Comparison of ENCODE assay signal across 14 cellular contexts in genomic region chr5:7779019-7779662, GRCh38.
A peak's percentile ranks its signal among the peaks of the same experiment; 100 is the strongest.
DNase-seq lines count a peak whose midpoint lies in the region; ATAC-seq, FAIRE-seq and TF ChIP-seq lines count a peak whose summit lies in the region.
"Had no signal": no experiment of that assay in that cellular context is flagged by ENCODE, and none has a peak within 500 bp of the region (broad histone marks: within the 10 kb centered on the region; RNA-seq: fewer than 3 reads in every experiment).

No MANE protein-coding gene starts in this region.

- no peak for TF ChIP-seq CTCF in GM10266 (IDR thresholded peaks at IDR 0.05; ENCODE audit: control insufficient read depth, insufficient read depth, low read depth, missing control alignments)
- TF ChIP-seq CTCF in GM12878 (IDR thresholded peaks at IDR 0.05 in 2 of 3, conservative IDR thresholded peaks at IDR 0.05 in 1 of 3; ENCODE audit: control insufficient read depth in 2 of 3, extremely low read depth in 1 of 3, insufficient read depth in 1 of 3, low read depth in 3 of 3, low read length in 3 of 3), result no peak

- no TSS peak for BruUV-seq in GM12878 (replicated peaks; lab: Mats Ljungman, UMichigan)

- no peaks in the 10 kb centered on the region for H3K27me3 ChIP-seq in GM12878 (replicated peaks in 1 of 2; ENCODE audit: control insufficient read depth in 2 of 2, insufficient read depth in 2 of 2, low read length in 1 of 2)
- H3K27me3 ChIP-seq: brain microvascular endothelial cell had no signal

- DNase-seq in GM10266 (ENCODE audit: extremely low spot score), result peak; percentile 22
- DNase-seq in HT1080 (ENCODE audit: low read depth), result peak; percentile 20
- DNase-seq in GM12878 (ENCODE audit: low read depth, low spot score), result peak; percentile 34
- DNase-seq in NCI-H1694 (lab: John Stamatoyannopoulos, UW), result no peak
- no peak for DNase-seq in 8988T
- DNase-seq: brain microvascular endothelial cell; CD8-positive, alpha-beta T cell; retina had no signal

- H4K20me1 ChIP-seq in GM12878 (ENCODE audit: control insufficient read depth, insufficient read depth), result no peaks in the 10 kb centered on the region

- CTCF ChIA-PET in GM12878 (lab: Yijun Ruan, JAX), result interaction anchor here (0.6 to 1.6 kb wide), 2 partner anchors 37 to 39 kb away, joined by 3 to 6 read pairs; no protein-coding TSS in a partner anchor

- no peaks in the 10 kb centered on the region for H3K79me2 ChIP-seq in GM12878 (ENCODE audit: control insufficient read depth, insufficient read depth, low read length)

- peak overlapping the region; percentile 75 for H3K4me2 ChIP-seq in GM12878 (ENCODE audit: control insufficient read depth, insufficient read depth)

- intact Hi-C loops in GM12878 (cut with micrococcal nuclease; ENCODE audit: unreplicated experiment), result no loop called here

- no peak for FAIRE-seq in GM12878 (lab: Jason Lieb, UNC)
- FAIRE-seq: H1 had no signal

- H3K27ac ChIP-seq in GM12878 (ENCODE audit: control insufficient read depth, insufficient read depth), result no peak overlapping the region
- H3K27ac ChIP-seq: brain microvascular endothelial cell, epithelial cell of prostate, thoracic aorta had no signal

- H3K4me3 ChIP-seq in GM12878, result no peak overlapping the region; the same call in 1 of the 2 replicates
- H3K4me3 ChIP-seq: thoracic aorta had no signal

- no peaks in the 10 kb centered on the region; the same call in 1 of the 2 replicates for H3K4me1 ChIP-seq in GM12878 (ENCODE audit: control insufficient read depth, insufficient read depth, low read length)

- ATAC-seq in GM21360 (IDR thresholded peaks at IDR 0.05; ENCODE audit: unreplicated experiment) (peak; percentile 80), GM12878 (peak; percentile 82), HG03439 (IDR thresholded peaks at IDR 0.05; ENCODE audit: unreplicated experiment) (no peak), HG02981 (IDR thresholded peaks at IDR 0.05; ENCODE audit: unreplicated experiment) (no peak)
- ATAC-seq: CD8-positive, alpha-beta T cell had no signal

- H2AFZ ChIP-seq in GM12878 (ENCODE audit: control insufficient read depth, low read depth, low read length), result peak overlapping the region; percentile 61

- H3K9me3 ChIP-seq in GM12878 (replicated peaks; ENCODE audit: control insufficient read depth, insufficient read depth, low read length), result no peaks in the 10 kb centered on the region
- H3K9me3 ChIP-seq: thoracic aorta had no signal

- no peak for TF ChIP-seq EP300 in GM12878 (IDR thresholded peaks at IDR 0.05; ENCODE audit: borderline replicate concordance in 1 of 2, control insufficient read depth in 1 of 2, low read depth in 2 of 2, low read length in 2 of 2)

- POLR2A ChIA-PET in GM12878 (lab: Charles Lee), result no interaction called here

- in situ Hi-C loops in GM12878 (cut with MboI), result no loop called here

- SMC1A ChIA-PET in GM12878 (lab: Charles Lee; ENCODE audit: uncharacterized antibody, unreplicated experiment), result interaction anchor here (1.0 to 1.7 kb wide), 3 partner anchors 16 to 37 kb away, joined by 3 to 4 read pairs (median 4); no protein-coding TSS in a partner anchor

- TF ChIP-seq RAD21 in GM12878 (IDR thresholded peaks at IDR 0.05; ENCODE audit: insufficient read depth, low read depth, low read length), result no peak

- RAD21 ChIA-PET in GM12878 (lab: Charles Lee; ENCODE audit: unreplicated experiment), result interaction anchor here (0.7 to 1.3 kb wide), 3 partner anchors 16 to 37 kb away, joined by 3 read pairs; no protein-coding TSS in a partner anchor

- no peak overlapping the region for H3K9ac ChIP-seq in GM12878 (ENCODE audit: control insufficient read depth, insufficient read depth, low read length)

- under 1% methylated on average over 6 of the region's 6 CpGs for WGBS in GM12878 (ENCODE audit: insufficient coverage, insufficient replicate concordance, low lambda C conversion rate, missing lambda C conversion rate)

- no peak for TF ChIP-seq POLR2A in GM12878 (IDR thresholded peaks at IDR 0.05; ENCODE audit: low read depth, low read length)

- H3K36me3 ChIP-seq in GM12878 (ENCODE audit: control insufficient read depth in 2 of 2, insufficient read depth in 2 of 2, low read length in 1 of 2), result no peaks in the 10 kb centered on the region
- H3K36me3 ChIP-seq: brain microvascular endothelial cell, thoracic aorta had no signal

TF ChIP-seq in GM12878, 131 proteins besides CTCF, POLR2A, EP300 and RAD21:
- TF ChIP-seq BHLHE40 (IDR thresholded peaks at IDR 0.05; ENCODE audit: borderline replicate concordance in 1 of 2, low read depth in 2 of 2, low read length in 1 of 2), result peak in 1 of 2 experiments; percentile 51; a peak in 1 of 4 replicates
- TF ChIP-seq, protein P1, sequence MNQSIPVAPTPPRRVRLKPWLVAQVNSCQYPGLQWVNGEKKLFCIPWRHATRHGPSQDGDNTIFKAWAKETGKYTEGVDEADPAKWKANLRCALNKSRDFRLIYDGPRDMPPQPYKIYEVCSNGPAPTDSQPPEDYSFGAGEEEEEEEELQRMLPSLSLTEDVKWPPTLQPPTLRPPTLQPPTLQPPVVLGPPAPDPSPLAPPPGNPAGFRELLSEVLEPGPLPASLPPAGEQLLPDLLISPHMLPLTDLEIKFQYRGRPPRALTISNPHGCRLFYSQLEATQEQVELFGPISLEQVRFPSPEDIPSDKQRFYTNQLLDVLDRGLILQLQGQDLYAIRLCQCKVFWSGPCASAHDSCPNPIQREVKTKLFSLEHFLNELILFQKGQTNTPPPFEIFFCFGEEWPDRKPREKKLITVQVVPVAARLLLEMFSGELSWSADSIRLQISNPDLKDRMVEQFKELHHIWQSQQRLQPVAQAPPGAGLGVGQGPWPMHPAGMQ (IDR thresholded peaks at IDR 0.05; ENCODE audit: borderline replicate concordance), result no peak
- TF ChIP-seq POLR2AphosphoS2 (IDR thresholded peaks at IDR 0.05; ENCODE audit: low read depth, low read length), result no peak
- TF ChIP-seq RUNX3 (IDR thresholded peaks at IDR 0.05; ENCODE audit: low read length), result peak; percentile 79
- no peak for TF ChIP-seq HDAC2 (IDR thresholded peaks at IDR 0.05)
- TF ChIP-seq BCL11A (IDR thresholded peaks at IDR 0.05; ENCODE audit: low read depth, low read length), result 0 out of 2 replicates have a peak, but pooled peaks have one; percentile 3
- no peak for TF ChIP-seq ZNF622 (IDR thresholded peaks at IDR 0.05)
- TF ChIP-seq, protein P2, sequence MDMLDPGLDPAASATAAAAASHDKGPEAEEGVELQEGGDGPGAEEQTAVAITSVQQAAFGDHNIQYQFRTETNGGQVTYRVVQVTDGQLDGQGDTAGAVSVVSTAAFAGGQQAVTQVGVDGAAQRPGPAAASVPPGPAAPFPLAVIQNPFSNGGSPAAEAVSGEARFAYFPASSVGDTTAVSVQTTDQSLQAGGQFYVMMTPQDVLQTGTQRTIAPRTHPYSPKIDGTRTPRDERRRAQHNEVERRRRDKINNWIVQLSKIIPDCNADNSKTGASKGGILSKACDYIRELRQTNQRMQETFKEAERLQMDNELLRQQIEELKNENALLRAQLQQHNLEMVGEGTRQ (IDR thresholded peaks at IDR 0.05; ENCODE audit: borderline replicate concordance, low read depth, low read length), result peak; percentile 2; the same call in 1 of the 2 replicates
- 0 out of 2 replicates have a peak, but pooled peaks have one; percentile 16 for TF ChIP-seq MTA2 (IDR thresholded peaks at IDR 0.05; ENCODE audit: low read depth)
- TF ChIP-seq RAD51 (IDR thresholded peaks at IDR 0.05), result peak; percentile 66; the same call in 1 of the 2 replicates
TF ChIP-seq in GM12878: peak in this region for 6.

Comparison
In these comparisons a context has a peak if more than half of its experiments do, and no peak if none do; other contexts are left out.
1. DNase-seq: peak in GM10266 (single experiment), HT1080 (single experiment) and GM12878 (single experiment); none in NCI-H1694 (single experiment) and 8988T (single experiment).
2. ATAC-seq: peak in GM21360 (single experiment) and GM12878 (single experiment); none in HG03439 (single experiment) and HG02981 (single experiment).